ENCODE assay signal across 25 cellular contexts in the genomic region with DNA sequence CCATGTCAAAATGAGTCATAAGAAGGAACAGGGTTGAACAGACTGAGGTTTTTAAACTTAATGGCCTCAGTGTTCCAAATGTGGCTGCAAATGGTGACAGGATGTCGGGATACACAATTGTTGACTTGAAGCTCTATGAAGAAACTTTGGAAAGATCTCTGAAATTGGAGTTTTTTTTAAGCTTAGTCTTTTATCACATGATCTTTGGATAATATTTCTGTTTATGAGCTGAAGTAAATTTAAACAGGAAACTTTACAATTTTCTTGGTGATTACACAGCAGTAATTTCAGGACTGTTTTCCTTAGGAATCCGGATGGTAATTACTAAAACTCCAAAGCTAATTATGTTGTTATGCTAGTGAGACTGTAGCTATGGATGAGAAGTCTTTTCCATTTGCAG.
"Had no signal": no experiment of that assay in that cellular context is flagged by ENCODE, and none has a peak within 500 bp of the region (broad histone marks: within the 10 kb centered on the region; RNA-seq: fewer than 3 reads in every experiment).

No MANE protein-coding gene starts in this region.

- H3K4me3 ChIP-seq: adrenal gland, body of pancreas, colonic mucosa, dorsolateral prefrontal cortex, right atrium auricular region, spleen, suprapubic skin, tibial artery, upper lobe of right lung had no signal

- H3K4me3 Mint-ChIP-seq: activated B cell treated with CpG ODN at 0.5 μM for 24 hours; activated CD8-positive, alpha-beta memory T cell treated with anti-CD3 and anti-CD28 coated beads, Interleukin-2, amount 10 ng/mL, durations not matched to agents 7 days and 5 days; activated CD8-positive, alpha-beta T cell treated with anti-CD3 and anti-CD28 coated beads, Interleukin-2, amount 10 ng/mL, durations not matched to agents 7 days and 5 days; activated naive CD8-positive, alpha-beta T cell; activated T-cell treated with anti-CD3 and anti-CD28 coated beads, Interleukin-2, amount 50 U/mL, for 72 hours; effector memory CD8-positive, alpha-beta T cell; mesothelial cell of epicardium; naive B cell; T-cell; T-helper 2 cell treated with Interferon-gamma antibody and Interleukin-4, amounts not matched to agents 5 μg/mL and 100 μg/mL, for 36 hours had no signal

- H3K27ac ChIP-seq: adrenal gland, body of pancreas, colonic mucosa, dorsolateral prefrontal cortex, right atrium auricular region, spleen, suprapubic skin, tibial artery, upper lobe of right lung had no signal

- DNase-seq: activated B cell treated with CpG ODN at 0.5 μM for 24 hours; activated CD8-positive, alpha-beta memory T cell treated with anti-CD3 and anti-CD28 coated beads, Interleukin-2, amount 10 ng/mL, durations not matched to agents 7 days and 5 days; activated CD8-positive, alpha-beta T cell treated with anti-CD3 and anti-CD28 coated beads, Interleukin-2, amount 10 ng/mL, durations not matched to agents 7 days and 5 days; activated naive CD4-positive, alpha-beta T cell; activated T-cell treated with anti-CD3 and anti-CD28 coated beads, Interleukin-2, amount 50 U/mL, for 72 hours; adrenal gland; aorta; body of pancreas; colonic mucosa; dorsolateral prefrontal cortex; effector memory CD8-positive, alpha-beta T cell; left ventricle myocardium superior; naive B cell; nucleus accumbens; spleen; stimulated activated naive CD4-positive, alpha-beta T cell; T-cell; tibial artery; upper lobe of right lung had no signal

- H3K4me1 ChIP-seq: adrenal gland, body of pancreas, colonic mucosa, right atrium auricular region, suprapubic skin, tibial artery, upper lobe of right lung had no signal

- H3K27me3 ChIP-seq: adrenal gland, body of pancreas, colonic mucosa, dorsolateral prefrontal cortex, right atrium auricular region, spleen, suprapubic skin, tibial artery, upper lobe of right lung had no signal

- H3K9me3 ChIP-seq: adrenal gland, body of pancreas, colonic mucosa, right atrium auricular region, suprapubic skin, tibial artery, upper lobe of right lung had no signal

- ATAC-seq: activated CD8-positive, alpha-beta memory T cell treated with anti-CD3 and anti-CD28 coated beads, Interleukin-2, amount 10 ng/mL, durations not matched to agents 7 days and 5 days; activated CD8-positive, alpha-beta T cell treated with anti-CD3 and anti-CD28 coated beads, Interleukin-2, amount 10 ng/mL, durations not matched to agents 7 days and 5 days; activated T-cell treated with anti-CD3 and anti-CD28 coated beads, Interleukin-2, amount 50 U/mL, for 72 hours; body of pancreas; effector memory CD8-positive, alpha-beta T cell; esophagus mucosa; left ventricle myocardium superior; T-cell; upper lobe of right lung had no signal

- H3K36me3 ChIP-seq: adrenal gland, colonic mucosa, right atrium auricular region, spleen, suprapubic skin, tibial artery, upper lobe of right lung had no signal

- H3K4me1 Mint-ChIP-seq: activated B cell treated with CpG ODN at 0.5 μM for 24 hours; activated CD8-positive, alpha-beta memory T cell treated with anti-CD3 and anti-CD28 coated beads, Interleukin-2, amount 10 ng/mL, durations not matched to agents 7 days and 5 days; mesothelial cell of epicardium; naive B cell; T-cell had no signal

- H3K27me3 Mint-ChIP-seq: activated B cell treated with CpG ODN at 0.5 μM for 24 hours; activated CD8-positive, alpha-beta memory T cell treated with anti-CD3 and anti-CD28 coated beads, Interleukin-2, amount 10 ng/mL, durations not matched to agents 7 days and 5 days; activated naive CD8-positive, alpha-beta T cell; effector memory CD8-positive, alpha-beta T cell; naive B cell; T-cell had no signal

- H3K27ac Mint-ChIP-seq: activated B cell treated with CpG ODN at 0.5 μM for 24 hours; activated CD8-positive, alpha-beta memory T cell treated with anti-CD3 and anti-CD28 coated beads, Interleukin-2, amount 10 ng/mL, durations not matched to agents 7 days and 5 days; activated CD8-positive, alpha-beta T cell treated with anti-CD3 and anti-CD28 coated beads, Interleukin-2, amount 10 ng/mL, durations not matched to agents 7 days and 5 days; activated naive CD8-positive, alpha-beta T cell; activated T-cell treated with anti-CD3 and anti-CD28 coated beads, Interleukin-2, amount 50 U/mL, for 72 hours; effector memory CD8-positive, alpha-beta T cell; mesothelial cell of epicardium; naive B cell; T-cell; T-helper 2 cell treated with Interferon-gamma antibody and Interleukin-4, amounts not matched to agents 5 μg/mL and 100 μg/mL, for 36 hours had no signal

- H3K36me3 Mint-ChIP-seq: activated CD8-positive, alpha-beta memory T cell treated with anti-CD3 and anti-CD28 coated beads, Interleukin-2, amount 10 ng/mL, durations not matched to agents 7 days and 5 days; activated naive CD8-positive, alpha-beta T cell; mesothelial cell of epicardium; T-cell had no signal
